9 cellular contexts compared by ENCODE assay signal in the genomic region with DNA sequence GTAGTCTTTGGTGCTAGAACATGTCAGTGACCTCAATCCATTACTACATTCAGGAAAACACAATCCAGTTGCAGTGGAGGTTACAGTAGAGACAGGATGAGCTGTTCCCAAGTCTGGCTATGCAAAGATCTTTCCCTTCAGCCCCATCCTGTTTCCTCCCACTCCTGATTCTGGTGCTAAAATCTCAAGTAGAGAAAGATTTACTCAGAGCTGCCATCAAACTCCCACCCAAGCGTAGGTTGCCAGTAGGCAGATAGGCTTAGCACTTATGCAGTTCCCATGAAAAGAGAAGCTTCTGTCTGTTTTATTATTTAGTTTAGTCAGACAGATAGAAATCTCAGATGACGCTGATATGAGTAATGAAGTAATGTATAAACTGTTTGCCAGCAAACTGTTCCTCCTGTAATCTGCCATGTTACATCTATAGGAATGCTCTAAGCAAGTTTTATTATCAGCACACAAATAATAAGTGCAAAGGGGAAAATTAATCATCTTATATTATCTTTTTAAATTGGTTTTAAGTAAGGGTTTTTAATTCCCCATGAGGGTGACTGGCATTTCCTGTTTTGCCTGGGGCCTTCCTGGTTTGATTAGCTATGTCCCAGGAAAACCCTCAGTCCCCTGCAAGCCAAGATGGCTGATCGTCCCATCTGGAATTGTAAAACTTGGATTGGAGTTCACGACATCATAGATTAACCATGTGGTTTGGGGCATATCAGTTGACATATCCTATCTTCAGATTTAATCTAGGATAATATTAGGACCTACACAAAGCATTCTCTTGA.
A peak's percentile ranks its signal among the peaks of the same experiment; 100 is the strongest.
DNase-seq lines count a peak whose midpoint lies in the region; ATAC-seq, FAIRE-seq and TF ChIP-seq lines count a peak whose summit lies in the region.
"Had no signal": no experiment of that assay in that cellular context is flagged by ENCODE, and none has a peak within 500 bp of the region (broad histone marks: within the 10 kb centered on the region; RNA-seq: fewer than 3 reads in every experiment).

No MANE protein-coding gene starts in this region.

- peak overlapping the region; percentile 37 for H3K4me3 ChIP-seq in SK-N-MC

- TF ChIP-seq POLR2A in H54 (IDR thresholded peaks at IDR 0.05; ENCODE audit: low read depth, low read length), result no peak

- no peak for TF ChIP-seq CTCF in foreskin keratinocyte (conservative IDR thresholded peaks at IDR 0.05)

- FAIRE-seq in H54 (lab: Jason Lieb, UNC), result peak; percentile 66

- no peaks in the 10 kb centered on the region for H3K36me3 ChIP-seq in SK-N-MC (ENCODE audit: insufficient read depth, low read length)

- peaks cover 23% of the 10 kb centered on the region for H3K4me1 ChIP-seq in foreskin keratinocyte

- no peak overlapping the region for H3K9ac ChIP-seq in SK-N-MC (ENCODE audit: insufficient read length)

- H3K27ac ChIP-seq in SK-N-MC, result peak overlapping the region; percentile 68; the same call in 1 of the 2 replicates
- peak overlapping the region; percentile 65 for H3K27ac ChIP-seq in foreskin keratinocyte

- H3K9me3 ChIP-seq in SK-N-MC (ENCODE audit: low read depth, low read length), result no peaks in the 10 kb centered on the region

- DNase-seq in H54 (ENCODE audit: insufficient read length, low spot score) (no peak), SK-N-MC (ENCODE audit: low read depth, low spot score) (peak; percentile 76), foreskin keratinocyte (peak; percentile 85 to 90), HuH-7 (ENCODE audit: low spot score) (no peak), globus pallidus (ENCODE audit: low spot score) (no peak), NCI-H1694 treated with DMSO at 0.1 percent for 48 hours (lab: John Stamatoyannopoulos, UW) (no peak)
- no peak for DNase-seq in central memory CD4-positive, alpha-beta T cell
- DNase-seq: activated CD4-positive, alpha-beta T cell treated with anti-CD3 and anti-CD28 coated beads for 48 hours; NCI-H446 had no signal

- peak; percentile 95 for ATAC-seq in foreskin keratinocyte

- H3K27me3 ChIP-seq in foreskin keratinocyte, result no peaks in the 10 kb centered on the region

Comparison
In these comparisons a context has a peak if more than half of its experiments do, and no peak if none do; other contexts are left out.
1. DNase-seq: peak in SK-N-MC (single experiment) and foreskin keratinocyte (2 of 2); none in H54 (single experiment), HuH-7 (single experiment), globus pallidus (single experiment), central memory CD4-positive, alpha-beta T cell (single experiment) and NCI-H1694 treated with DMSO at 0.1 percent for 48 hours (single experiment).